Comparison of ENCODE assay signal across 8 cellular contexts in the genomic region with DNA sequence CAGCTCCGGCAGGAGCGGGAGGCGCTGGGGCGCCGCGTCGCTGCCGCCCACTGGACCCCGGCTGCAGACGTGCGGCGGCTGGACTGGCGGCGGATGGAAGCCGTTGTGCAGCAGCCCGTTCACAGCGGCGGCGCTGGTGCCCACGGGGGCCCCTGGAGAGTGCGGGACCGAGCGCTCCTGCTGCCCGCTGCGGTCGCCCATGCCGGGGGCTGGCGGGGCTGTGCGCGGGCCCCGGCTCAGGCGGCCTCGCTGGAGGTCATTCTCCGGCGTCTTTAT. TPM values are rescaled to one million over a fixed set of nuclear protein-coding genes. Genes with fewer than 3 reads are reported as not detected.
DNase-seq lines count a peak whose midpoint lies in the region; ATAC-seq and TF ChIP-seq lines count a peak whose summit lies in the region.

No MANE protein-coding gene starts in this region.

- no peaks in the 10 kb centered on the region for H4K20me1 ChIP-seq in KMS-11 (ENCODE audit: insufficient read depth)

- H3K27ac ChIP-seq in KMS-11 (peak overlapping the region; percentile 55), duodenal mucosa (ENCODE audit: low read depth, low read length) (peak overlapping the region; percentile 85), muscle layer of duodenum (ENCODE audit: low read length) (peak overlapping the region; percentile 80)

- H3K4me3 ChIP-seq in KMS-11 (IDR thresholded peaks at IDR 0.05; ENCODE audit: insufficient read depth, low read depth, low read length) (no peak overlapping the region), duodenal mucosa (ENCODE audit: low read depth in 1 of 2, low read length in 2 of 2) (peak overlapping the region; percentile 73 to 95), muscle layer of duodenum (ENCODE audit: low read depth in 1 of 2, low read length in 2 of 2) (peak overlapping the region; percentile 88 to 90)

- DNase-seq in GM10248 (ENCODE audit: extremely low spot score) (peak; percentile 52), SW480 (ENCODE audit: low spot score) (no peak), CD14-positive monocyte (ENCODE audit: low spot score) (no peak)
- no peak for DNase-seq in activated naive CD4-positive, alpha-beta T cell treated with Interleukin-2 at 50 U/mL for 16 hours

- POLR2A ChIA-PET in GM10248 (lab: Yijun Ruan, JAX) = interaction anchor here (1.2 kb wide), 1 partner anchor 29 kb away, joined by 4 read pairs; no protein-coding TSS in a partner anchor

- TF ChIP-seq CTCF in GM10248 (IDR thresholded peaks at IDR 0.05; ENCODE audit: control extremely low read depth, extremely low read depth, low read depth, missing control alignments) (peak; percentile 5), KMS-11 (conservative IDR thresholded peaks at IDR 0.05; ENCODE audit: low read depth, low read length) (no peak), CD14-positive monocyte (IDR thresholded peaks at IDR 0.05) (no peak)

- H3K4me1 Mint-ChIP-seq in CD14-positive monocyte = peaks cover 10% of the 10 kb centered on the region

- CTCF ChIA-PET in GM10248 (lab: Yijun Ruan, JAX) = interaction anchor here (1.2 kb wide), 1 partner anchor 14 kb away, joined by 3 read pairs; no protein-coding TSS in a partner anchor

- peaks cover 2 to 6% (median 4%) of the 10 kb centered on the region in 3 donors for H3K27me3 Mint-ChIP-seq in CD14-positive monocyte (ENCODE audit: low read depth in 3 of 3)

- H3K36me3 ChIP-seq in KMS-11 (ENCODE audit: insufficient read depth) = no peaks in the 10 kb centered on the region
- no peaks in the 10 kb centered on the region for H3K36me3 ChIP-seq in duodenal mucosa (ENCODE audit: control insufficient read depth in 1 of 2, insufficient read depth in 2 of 2, low read length in 2 of 2)
- H3K36me3 ChIP-seq in muscle layer of duodenum (ENCODE audit: control insufficient read depth in 1 of 2, insufficient read depth in 2 of 2, low read length in 2 of 2) = no peaks in the 10 kb centered on the region

- H3K4me3 Mint-ChIP-seq in CD14-positive monocyte = no peak overlapping the region

- peak overlapping the region; percentile 64 for H3K4me2 ChIP-seq in KMS-11

- H3K27ac Mint-ChIP-seq in CD14-positive monocyte = peak overlapping the region in 2 of 7 donors; percentile 25 to 58

- peaks cover 0 to 6% (median 2%) of the 10 kb centered on the region in 7 donors for H3K9me3 Mint-ChIP-seq in CD14-positive monocyte

- no peaks in the 10 kb centered on the region for H3K79me2 ChIP-seq in KMS-11 (ENCODE audit: insufficient read depth, low read depth)

- H3K9me3 ChIP-seq in duodenal mucosa (ENCODE audit: control insufficient read depth in 1 of 2, low read length in 2 of 2) (no peaks in the 10 kb centered on the region), muscle layer of duodenum (ENCODE audit: control insufficient read depth in 1 of 2, low read length in 2 of 2) (no peaks in the 10 kb centered on the region)

- H3K4me1 ChIP-seq in KMS-11 (ENCODE audit: low read depth, poor library complexity, severe bottlenecking) (peaks cover 16% of the 10 kb centered on the region), duodenal mucosa (ENCODE audit: control insufficient read depth in 1 of 2, insufficient read depth in 2 of 2, low read length in 2 of 2) (peaks cover 29% of the 10 kb centered on the region in 2 donors), muscle layer of duodenum (ENCODE audit: control insufficient read depth in 1 of 2, insufficient read depth in 2 of 2, low read length in 2 of 2) (peaks cover 4 to 7% of the 10 kb centered on the region in 2 donors)

- H3K27me3 ChIP-seq in KMS-11 (ENCODE audit: insufficient read depth, low read depth) (no peaks in the 10 kb centered on the region), duodenal mucosa (ENCODE audit: control insufficient read depth in 1 of 2, insufficient read depth in 2 of 2, low read length in 2 of 2) (no peaks in the 10 kb centered on the region), muscle layer of duodenum (ENCODE audit: low read depth, low read length) (no peaks in the 10 kb centered on the region)

- intact Hi-C loops in CD14-positive monocyte (cut with micrococcal nuclease) = loop anchor here (5.0 to 10.0 kb wide), 2 partner anchors 58 to 60 kb away; partner anchors contain the start of gene KIF20B (in 2 of the 2)

- H3K36me3 Mint-ChIP-seq in CD14-positive monocyte = no peaks in the 10 kb centered on the region

- ATAC-seq in GM21576 (IDR thresholded peaks at IDR 0.05; ENCODE audit: unreplicated experiment) = peak; percentile 26

- peak overlapping the region; percentile 96 for H2AFZ ChIP-seq in KMS-11 (ENCODE audit: low read depth)

- H3K9ac ChIP-seq in KMS-11 (peak overlapping the region; percentile 63), duodenal mucosa (ENCODE audit: low read depth in 1 of 2, low read length in 2 of 2) (peak overlapping the region; percentile 74 to 84)

RNA-seq across cellular contexts. Expression of gene PANK1, which starts 0.4 kb away (rescaled TPM):
- under 1 TPM; 0.31 to 0.67 TPM for polyA plus RNA-seq in CD14-positive monocyte

RNA-seq across cellular contexts. Expression of gene KIF20B, which starts 56.8 kb away (rescaled TPM):
- polyA plus RNA-seq in CD14-positive monocyte = 1 to 10 TPM; 1.5 to 3.9 TPM
